In genomic region chr10:43843331-43844101, GRCh38 we compare ENCODE assay signal across 2 cellular contexts.
TF ChIP-seq lines count a peak whose summit lies in the region.

No MANE protein-coding gene starts in this region.

TF ChIP-seq in SK-N-SH treated with all-trans-retinoic acid at 6 μM for 48 hours, 23 proteins besides CTCF, POLR2A, EP300 and RAD21 (continued from another document):
- TF ChIP-seq, protein P1, sequence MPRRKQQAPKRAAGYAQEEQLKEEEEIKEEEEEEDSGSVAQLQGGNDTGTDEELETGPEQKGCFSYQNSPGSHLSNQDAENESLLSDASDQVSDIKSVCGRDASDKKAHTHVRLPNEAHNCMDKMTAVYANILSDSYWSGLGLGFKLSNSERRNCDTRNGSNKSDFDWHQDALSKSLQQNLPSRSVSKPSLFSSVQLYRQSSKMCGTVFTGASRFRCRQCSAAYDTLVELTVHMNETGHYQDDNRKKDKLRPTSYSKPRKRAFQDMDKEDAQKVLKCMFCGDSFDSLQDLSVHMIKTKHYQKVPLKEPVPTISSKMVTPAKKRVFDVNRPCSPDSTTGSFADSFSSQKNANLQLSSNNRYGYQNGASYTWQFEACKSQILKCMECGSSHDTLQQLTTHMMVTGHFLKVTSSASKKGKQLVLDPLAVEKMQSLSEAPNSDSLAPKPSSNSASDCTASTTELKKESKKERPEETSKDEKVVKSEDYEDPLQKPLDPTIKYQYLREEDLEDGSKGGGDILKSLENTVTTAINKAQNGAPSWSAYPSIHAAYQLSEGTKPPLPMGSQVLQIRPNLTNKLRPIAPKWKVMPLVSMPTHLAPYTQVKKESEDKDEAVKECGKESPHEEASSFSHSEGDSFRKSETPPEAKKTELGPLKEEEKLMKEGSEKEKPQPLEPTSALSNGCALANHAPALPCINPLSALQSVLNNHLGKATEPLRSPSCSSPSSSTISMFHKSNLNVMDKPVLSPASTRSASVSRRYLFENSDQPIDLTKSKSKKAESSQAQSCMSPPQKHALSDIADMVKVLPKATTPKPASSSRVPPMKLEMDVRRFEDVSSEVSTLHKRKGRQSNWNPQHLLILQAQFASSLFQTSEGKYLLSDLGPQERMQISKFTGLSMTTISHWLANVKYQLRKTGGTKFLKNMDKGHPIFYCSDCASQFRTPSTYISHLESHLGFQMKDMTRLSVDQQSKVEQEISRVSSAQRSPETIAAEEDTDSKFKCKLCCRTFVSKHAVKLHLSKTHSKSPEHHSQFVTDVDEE (CRISPR knock-in tag; IDR thresholded peaks at IDR 0.05): no peak
- TF ChIP-seq ZNF70 (CRISPR knock-in tag; IDR thresholded peaks at IDR 0.05) (no peak), SNAI2 (CRISPR knock-in tag; IDR thresholded peaks at IDR 0.05) (no peak), CSDC2 (CRISPR knock-in tag; IDR thresholded peaks at IDR 0.05) (no peak), BACH2 (CRISPR knock-in tag; IDR thresholded peaks at IDR 0.05; ENCODE audit: borderline replicate concordance) (no peak), GLIS3 (CRISPR knock-in tag; IDR thresholded peaks at IDR 0.05) (no peak), PATZ1 (CRISPR knock-in tag; IDR thresholded peaks at IDR 0.05; ENCODE audit: borderline replicate concordance) (no peak)
- TF ChIP-seq, protein P2, sequence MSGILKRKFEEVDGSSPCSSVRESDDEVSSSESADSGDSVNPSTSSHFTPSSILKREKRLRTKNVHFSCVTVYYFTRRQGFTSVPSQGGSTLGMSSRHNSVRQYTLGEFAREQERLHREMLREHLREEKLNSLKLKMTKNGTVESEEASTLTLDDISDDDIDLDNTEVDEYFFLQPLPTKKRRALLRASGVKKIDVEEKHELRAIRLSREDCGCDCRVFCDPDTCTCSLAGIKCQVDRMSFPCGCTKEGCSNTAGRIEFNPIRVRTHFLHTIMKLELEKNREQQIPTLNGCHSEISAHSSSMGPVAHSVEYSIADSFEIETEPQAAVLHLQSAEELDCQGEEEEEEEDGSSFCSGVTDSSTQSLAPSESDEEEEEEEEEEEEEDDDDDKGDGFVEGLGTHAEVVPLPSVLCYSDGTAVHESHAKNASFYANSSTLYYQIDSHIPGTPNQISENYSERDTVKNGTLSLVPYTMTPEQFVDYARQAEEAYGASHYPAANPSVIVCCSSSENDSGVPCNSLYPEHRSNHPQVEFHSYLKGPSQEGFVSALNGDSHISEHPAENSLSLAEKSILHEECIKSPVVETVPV (CRISPR knock-in tag; IDR thresholded peaks at IDR 0.05): no peak
- TF ChIP-seq, protein P3, sequence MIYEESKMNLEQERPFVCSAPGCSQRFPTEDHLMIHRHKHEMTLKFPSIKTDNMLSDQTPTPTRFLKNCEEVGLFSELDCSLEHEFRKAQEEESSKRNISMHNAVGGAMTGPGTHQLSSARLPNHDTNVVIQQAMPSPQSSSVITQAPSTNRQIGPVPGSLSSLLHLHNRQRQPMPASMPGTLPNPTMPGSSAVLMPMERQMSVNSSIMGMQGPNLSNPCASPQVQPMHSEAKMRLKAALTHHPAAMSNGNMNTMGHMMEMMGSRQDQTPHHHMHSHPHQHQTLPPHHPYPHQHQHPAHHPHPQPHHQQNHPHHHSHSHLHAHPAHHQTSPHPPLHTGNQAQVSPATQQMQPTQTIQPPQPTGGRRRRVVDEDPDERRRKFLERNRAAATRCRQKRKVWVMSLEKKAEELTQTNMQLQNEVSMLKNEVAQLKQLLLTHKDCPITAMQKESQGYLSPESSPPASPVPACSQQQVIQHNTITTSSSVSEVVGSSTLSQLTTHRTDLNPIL (CRISPR knock-in tag; IDR thresholded peaks at IDR 0.05; ENCODE audit: low read depth): no peak

TF ChIP-seq in SK-N-SH, 30 proteins besides CTCF, POLR2A, EP300 and RAD21 (continued from another document):
- TF ChIP-seq, protein P4, sequence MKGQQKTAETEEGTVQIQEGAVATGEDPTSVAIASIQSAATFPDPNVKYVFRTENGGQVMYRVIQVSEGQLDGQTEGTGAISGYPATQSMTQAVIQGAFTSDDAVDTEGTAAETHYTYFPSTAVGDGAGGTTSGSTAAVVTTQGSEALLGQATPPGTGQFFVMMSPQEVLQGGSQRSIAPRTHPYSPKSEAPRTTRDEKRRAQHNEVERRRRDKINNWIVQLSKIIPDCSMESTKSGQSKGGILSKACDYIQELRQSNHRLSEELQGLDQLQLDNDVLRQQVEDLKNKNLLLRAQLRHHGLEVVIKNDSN (IDR thresholded peaks at IDR 0.05; ENCODE audit: borderline replicate concordance, low read depth): no peak
- no peak for TF ChIP-seq RCOR1 (IDR thresholded peaks at IDR 0.05; ENCODE audit: low read length)
